Comparison of ENCODE assay signal across 8 cellular contexts in genomic region chr19:18637644-18638630, GRCh38. TPM values are rescaled to one million over a fixed set of nuclear protein-coding genes. Genes with fewer than 3 reads are reported as not detected.
DNase-seq lines count a peak whose midpoint lies in the region; FAIRE-seq and TF ChIP-seq lines count a peak whose summit lies in the region.

No MANE protein-coding gene starts in this region.

- no peaks in the 10 kb centered on the region for H3K9me1 ChIP-seq in endothelial cell of umbilical vein (replicated peaks; ENCODE audit: control insufficient read depth, extremely low read depth, insufficient read depth, low read length)

- no peaks in the 10 kb centered on the region for H3K27me3 Mint-ChIP-seq in activated T-cell treated with anti-CD3 and anti-CD28 coated beads, Interleukin-2, amount 50 U/mL, for 24 hours

- POLR2A ChIA-PET in OCI-LY7 (lab: Charles Lee), result no interaction called here
- POLR2A ChIA-PET in endothelial cell of umbilical vein (lab: Charles Lee), result no interaction called here

- no peaks in the 10 kb centered on the region for H3K9me3 Mint-ChIP-seq in activated T-cell treated with anti-CD3 and anti-CD28 coated beads, Interleukin-2, amount 50 U/mL, for 24 hours

- H3K27ac ChIP-seq in OCI-LY7 (ENCODE audit: low read depth, low read length, poor library complexity, severe bottlenecking) (no peak overlapping the region), endothelial cell of umbilical vein (ENCODE audit: insufficient read depth, low read depth, low read length) (no peak overlapping the region), parathyroid adenoma (peak overlapping the region; percentile 84)

- DNase-seq in activated T-cell treated with anti-CD3 and anti-CD28 coated beads, Interleukin-2, amount 50 U/mL, for 24 hours, result no peak
- DNase-seq in activated T-cell treated with anti-CD3 and anti-CD28 coated beads for 4 hours (no peak), OCI-LY7 (ENCODE audit: low spot score) (no peak), endothelial cell of umbilical vein (ENCODE audit: low read depth, low spot score) (no peak), H54 (ENCODE audit: insufficient read length, low spot score) (no peak), amniotic stem cell (lab: John Stamatoyannopoulos, UW) (no peak), MV-4-11 (lab: John Stamatoyannopoulos, UW) (no peak)

- TF ChIP-seq POLR2A in endothelial cell of umbilical vein (IDR thresholded peaks at IDR 0.05; ENCODE audit: low read depth, low read length) (no peak), H54 (IDR thresholded peaks at IDR 0.05; ENCODE audit: low read depth, low read length) (no peak)

- peaks cover 33% of the 10 kb centered on the region for H3K4me1 Mint-ChIP-seq in activated T-cell treated with anti-CD3 and anti-CD28 coated beads, Interleukin-2, amount 50 U/mL, for 24 hours (ENCODE audit: low read depth)

- peaks cover 5% of the 10 kb centered on the region for H3K36me3 Mint-ChIP-seq in activated T-cell treated with anti-CD3 and anti-CD28 coated beads, Interleukin-2, amount 50 U/mL, for 24 hours (ENCODE audit: low read depth)

- CTCF ChIA-PET in OCI-LY7 (lab: Charles Lee; ENCODE audit: unreplicated experiment) (no interaction called here), endothelial cell of umbilical vein (lab: Charles Lee) (interaction anchor here (1.6 kb wide), 1 partner anchor 11 kb away, joined by 4 read pairs; no protein-coding TSS in a partner anchor)

- no peak for TF ChIP-seq CTCF in OCI-LY7 (conservative IDR thresholded peaks at IDR 0.05; ENCODE audit: low read length)
- no peak for TF ChIP-seq CTCF in endothelial cell of umbilical vein (IDR thresholded peaks at IDR 0.05; ENCODE audit: extremely low read depth in 1 of 2, insufficient read depth in 1 of 2, low read depth in 1 of 2, low read length in 2 of 2)
- no peak for TF ChIP-seq CTCF in parathyroid adenoma (IDR thresholded peaks at IDR 0.05)

- no peaks in the 10 kb centered on the region for H3K9me2 ChIP-seq in OCI-LY7 (ENCODE audit: insufficient read depth, low read length)

- FAIRE-seq in endothelial cell of umbilical vein (lab: Jason Lieb, UNC), result no peak
- no peak for FAIRE-seq in H54 (lab: Jason Lieb, UNC)

- H3K27me3 ChIP-seq in endothelial cell of umbilical vein (ENCODE audit: control insufficient read depth in 2 of 2, insufficient read depth in 2 of 2, low read length in 2 of 2), result no peaks in the 10 kb centered on the region
- no peaks in the 10 kb centered on the region for H3K27me3 ChIP-seq in parathyroid adenoma (ENCODE audit: control insufficient read depth, insufficient read depth, low read length)

- H3K27ac Mint-ChIP-seq in activated T-cell treated with anti-CD3 and anti-CD28 coated beads, Interleukin-2, amount 50 U/mL, for 24 hours, result peak overlapping the region; percentile 88

- BruUV-seq in OCI-LY7 (replicated peaks; lab: Mats Ljungman, UMichigan), result no TSS peak
- no TSS peak for BruUV-seq in endothelial cell of umbilical vein (replicated peaks; lab: Mats Ljungman, UMichigan)

- no peaks in the 10 kb centered on the region for H3K79me2 ChIP-seq in OCI-LY7 (ENCODE audit: insufficient read depth, low read depth, low read length)
- H3K79me2 ChIP-seq in endothelial cell of umbilical vein (ENCODE audit: control insufficient read depth, insufficient read depth, low read length), result no peaks in the 10 kb centered on the region
- H3K79me2 ChIP-seq in parathyroid adenoma, result peaks cover 11% of the 10 kb centered on the region

- dilution Hi-C loops in endothelial cell of umbilical vein (cut with MboI; ENCODE audit: extremely low pct_ligation_motif_present, low sequenced_read_pairs), result no loop called here

- H3K4me2 ChIP-seq in OCI-LY7 (ENCODE audit: low read length) (peak overlapping the region; percentile 73), endothelial cell of umbilical vein (ENCODE audit: insufficient read depth, low read length) (peak overlapping the region; percentile 80), parathyroid adenoma (ENCODE audit: low read length) (peak overlapping the region; percentile 95)

- H3K9ac ChIP-seq in endothelial cell of umbilical vein (replicated peaks; ENCODE audit: extremely low read depth, insufficient read depth, low read length), result peak overlapping the region; percentile 88
- H3K9ac ChIP-seq in parathyroid adenoma, result no peak overlapping the region

- H4K20me1 ChIP-seq in OCI-LY7 (ENCODE audit: insufficient read depth, low read length) (no peaks in the 10 kb centered on the region), endothelial cell of umbilical vein (replicated peaks; ENCODE audit: control insufficient read depth, extremely low read depth, insufficient read depth, low read length) (no peaks in the 10 kb centered on the region)

- H3K9me3 ChIP-seq in OCI-LY7 (ENCODE audit: low read length) (no peaks in the 10 kb centered on the region), endothelial cell of umbilical vein (replicated peaks; ENCODE audit: control insufficient read depth, insufficient read depth, low read length) (no peaks in the 10 kb centered on the region), parathyroid adenoma (ENCODE audit: control insufficient read depth, low read length) (no peaks in the 10 kb centered on the region)

- H3K36me3 ChIP-seq in OCI-LY7 (ENCODE audit: insufficient read depth, low read length), result no peaks in the 10 kb centered on the region
- no peaks in the 10 kb centered on the region for H3K36me3 ChIP-seq in endothelial cell of umbilical vein (ENCODE audit: control insufficient read depth in 2 of 2, extremely low read depth in 1 of 2, insufficient read depth in 2 of 2, low read length in 2 of 2)
- no peaks in the 10 kb centered on the region for H3K36me3 ChIP-seq in parathyroid adenoma (ENCODE audit: control insufficient read depth, insufficient read depth, low read length)

- intact Hi-C loops in OCI-LY7 (cut with micrococcal nuclease; ENCODE audit: unreplicated experiment), result loop anchor here (2.0 kb wide), 1 partner anchor 49 kb away; the partner anchor contains the start of gene REX1BD
- intact Hi-C loops in endothelial cell of umbilical vein (cut with micrococcal nuclease), result loop anchor here (2.0 kb wide), 1 partner anchor 13 kb away; no protein-coding TSS in a partner anchor

- H3K4me3 ChIP-seq in OCI-LY7 (ENCODE audit: low read depth, low read length, poor library complexity, severe bottlenecking) (peak overlapping the region; percentile 73), endothelial cell of umbilical vein (replicated peaks in 1 of 3; ENCODE audit: insufficient read depth in 1 of 3, low read depth in 1 of 3, low read length in 3 of 3) (peak overlapping the region in 2 of 3 experiments; percentile 60 to 67), parathyroid adenoma (ENCODE audit: low read depth, low read length) (peak overlapping the region; percentile 80)

- H3K4me1 ChIP-seq in OCI-LY7 (ENCODE audit: insufficient read depth, low read length, poor library complexity, severe bottlenecking) (peaks cover 19% of the 10 kb centered on the region), endothelial cell of umbilical vein (ENCODE audit: control insufficient read depth, extremely low read depth, insufficient read depth, low read length) (peaks cover 4% of the 10 kb centered on the region), parathyroid adenoma (peaks cover 4% of the 10 kb centered on the region)

- H2AFZ ChIP-seq in OCI-LY7 (ENCODE audit: low read length) (no peak overlapping the region), endothelial cell of umbilical vein (ENCODE audit: low read depth, low read length) (no peak overlapping the region), parathyroid adenoma (peak overlapping the region; percentile 91)

- peak overlapping the region; percentile 86 for H3K4me3 Mint-ChIP-seq in activated T-cell treated with anti-CD3 and anti-CD28 coated beads, Interleukin-2, amount 50 U/mL, for 24 hours

RNA-seq across cellular contexts. Expression of gene KLHL26, which starts 1.1 kb away (rescaled TPM):
- total RNA-seq in OCI-LY7 (2014; rRNA removed; shearing (Covaris generic)), result 0.75 and 1.0 TPM in 2 replicates
- total RNA-seq in OCI-LY7 (2022), result 7.9 and 8.9 TPM in 2 replicates
- total RNA-seq in endothelial cell of umbilical vein, result 6.2 and 6.7 TPM in 2 replicates
- polyA plus RNA-seq in endothelial cell of umbilical vein, result 2.4 and 2.8 TPM in 2 replicates
- polyA plus RNA-seq in endothelial cell of umbilical vein (2011; cell fraction: cytosol; rRNA removed), result 2.5 and 2.6 TPM in 2 replicates
- 3.8 and 4.1 TPM in 2 replicates for polyA plus RNA-seq in endothelial cell of umbilical vein (2011; cell fraction: nucleus; rRNA removed)
- polyA plus RNA-seq in endothelial cell of umbilical vein (2012), result 2.2 and 3.2 TPM in 2 replicates
- polyA minus RNA-seq in endothelial cell of umbilical vein, result 6.3 and 11.0 TPM in 2 replicates
- polyA minus RNA-seq in endothelial cell of umbilical vein (2011; cell fraction: cytosol; rRNA and poly(A)+ RNA removed), result 3.1 TPM
- polyA minus RNA-seq in endothelial cell of umbilical vein (2011; cell fraction: nucleus; rRNA and poly(A)+ RNA removed), result 4.0 and 6.0 TPM in 2 replicates

RNA-seq across cellular contexts. Expression of gene TMEM59L, which starts 25.3 kb away (rescaled TPM):
- 0.33 and 1.0 TPM in 2 replicates for total RNA-seq in OCI-LY7 (2014; rRNA removed; shearing (Covaris generic))
- total RNA-seq in OCI-LY7 (2022) (0.84 and 0.89 TPM in 2 replicates), endothelial cell of umbilical vein (0.25 and 0.97 TPM in 2 replicates)
- 0.43 and 0.60 TPM in 2 replicates for polyA plus RNA-seq in endothelial cell of umbilical vein
- polyA plus RNA-seq in endothelial cell of umbilical vein (2011; cell fraction: cytosol; rRNA removed), result 0.14 and 0.25 TPM in 2 replicates
- 2.0 and 2.1 TPM in 2 replicates for polyA plus RNA-seq in endothelial cell of umbilical vein (2011; cell fraction: nucleus; rRNA removed)
- polyA plus RNA-seq in endothelial cell of umbilical vein (2012), result 0.83 and 0.90 TPM in 2 replicates
- 0.27 TPM in 1 of 2 replicates, not detected in the other for polyA minus RNA-seq in endothelial cell of umbilical vein
- not detected for polyA minus RNA-seq in endothelial cell of umbilical vein (2011; cell fraction: cytosol; rRNA and poly(A)+ RNA removed)
- not detected in 2 replicates for polyA minus RNA-seq in endothelial cell of umbilical vein (2011; cell fraction: nucleus; rRNA and poly(A)+ RNA removed)

RNA-seq across cellular contexts. Expression of gene CRLF1, which starts 31.3 kb away (rescaled TPM):
- 0.82 TPM in 1 of 2 replicates, not detected in the other for total RNA-seq in OCI-LY7 (2014; rRNA removed; shearing (Covaris generic))
- 1.3 and 1.5 TPM in 2 replicates for total RNA-seq in OCI-LY7 (2022)
- not detected in 2 replicates for total RNA-seq in endothelial cell of umbilical vein
- 0.18 and 0.37 TPM in 2 replicates for polyA plus RNA-seq in endothelial cell of umbilical vein
- polyA plus RNA-seq in endothelial cell of umbilical vein (2011; cell fraction: cytosol; rRNA removed), result 0.11 and 0.19 TPM in 2 replicates
- polyA plus RNA-seq in endothelial cell of umbilical vein (2011; cell fraction: nucleus; rRNA removed), result not detected in 2 replicates
- 1.6 and 2.4 TPM in 2 replicates for polyA plus RNA-seq in endothelial cell of umbilical vein (2012)
- polyA minus RNA-seq in endothelial cell of umbilical vein, result 0.49 TPM in 1 of 2 replicates, not detected in the other
- polyA minus RNA-seq in endothelial cell of umbilical vein (2011; cell fraction: cytosol; rRNA and poly(A)+ RNA removed), result not detected
- not detected in 2 replicates for polyA minus RNA-seq in endothelial cell of umbilical vein (2011; cell fraction: nucleus; rRNA and poly(A)+ RNA removed)

RNA-seq across cellular contexts. Expression of gene CRTC1, which starts 45.5 kb away (rescaled TPM):
- 3.4 and 4.1 TPM in 2 replicates for total RNA-seq in OCI-LY7 (2014; rRNA removed; shearing (Covaris generic))
- total RNA-seq in OCI-LY7 (2022) (10.0 and 10.3 TPM in 2 replicates), endothelial cell of umbilical vein (10.3 and 11.4 TPM in 2 replicates)
- 4.2 and 5.8 TPM in 2 replicates for polyA plus RNA-seq in endothelial cell of umbilical vein
- 1.6 and 2.1 TPM in 2 replicates for polyA plus RNA-seq in endothelial cell of umbilical vein (2011; cell fraction: cytosol; rRNA removed)
- 17.3 and 19.1 TPM in 2 replicates for polyA plus RNA-seq in endothelial cell of umbilical vein (2011; cell fraction: nucleus; rRNA removed)
- 4.9 and 8.4 TPM in 2 replicates for polyA plus RNA-seq in endothelial cell of umbilical vein (2012)
- 2.0 and 2.5 TPM in 2 replicates for polyA minus RNA-seq in endothelial cell of umbilical vein
- 1.2 TPM for polyA minus RNA-seq in endothelial cell of umbilical vein (2011; cell fraction: cytosol; rRNA and poly(A)+ RNA removed)
- 4.4 and 9.6 TPM in 2 replicates for polyA minus RNA-seq in endothelial cell of umbilical vein (2011; cell fraction: nucleus; rRNA and poly(A)+ RNA removed)

RNA-seq across cellular contexts. Expression of gene REX1BD, which starts 49.3 kb away (rescaled TPM):
- 122 and 126 TPM in 2 replicates for total RNA-seq in OCI-LY7 (2014; rRNA removed; shearing (Covaris generic))
- total RNA-seq in OCI-LY7 (2022) (84.6 and 88.8 TPM in 2 replicates), endothelial cell of umbilical vein (64.0 and 64.4 TPM in 2 replicates)
- 90.9 and 115 TPM in 2 replicates for polyA plus RNA-seq in endothelial cell of umbilical vein
- 43.9 and 61.4 TPM in 2 replicates for polyA plus RNA-seq in endothelial cell of umbilical vein (2011; cell fraction: cytosol; rRNA removed)
- polyA plus RNA-seq in endothelial cell of umbilical vein (2011; cell fraction: nucleus; rRNA removed), result 123 and 146 TPM in 2 replicates
- polyA plus RNA-seq in endothelial cell of umbilical vein (2012), result 48.8 and 72.1 TPM in 2 replicates
- 6.2 and 12.6 TPM in 2 replicates for polyA minus RNA-seq in endothelial cell of umbilical vein
- polyA minus RNA-seq in endothelial cell of umbilical vein (2011; cell fraction: cytosol; rRNA and poly(A)+ RNA removed), result 21.3 TPM
- 6.5 and 10.3 TPM in 2 replicates for polyA minus RNA-seq in endothelial cell of umbilical vein (2011; cell fraction: nucleus; rRNA and poly(A)+ RNA removed)
